13 cellular contexts compared by ENCODE assay signal in genomic region chr20:63483834-63484233, GRCh38. TPM values are rescaled to one million over a fixed set of nuclear protein-coding genes. Genes with fewer than 3 reads are reported as not detected.
DNase-seq lines count a peak whose midpoint lies in the region; TF ChIP-seq lines count a peak whose summit lies in the region.
"Had no signal": no experiment of that assay in that cellular context is flagged by ENCODE, and none has a peak within 500 bp of the region (broad histone marks: within the 10 kb centered on the region; RNA-seq: fewer than 3 reads in every experiment).

No MANE protein-coding gene starts in this region.

- H3K27me3 ChIP-seq in SK-N-SH (ENCODE audit: insufficient read depth) = no peaks in the 10 kb centered on the region
- H3K27me3 ChIP-seq: cardiac muscle cell had no signal

- peak; percentile 66 for TF ChIP-seq RAD21 in SK-N-SH (IDR thresholded peaks at IDR 0.05; ENCODE audit: low read length)

- H3K9me2 ChIP-seq in SK-N-SH = no peaks in the 10 kb centered on the region

- TF ChIP-seq EP300 in SK-N-SH (IDR thresholded peaks at IDR 0.05; ENCODE audit: borderline replicate concordance in 1 of 2, low read depth in 1 of 2, low read length in 1 of 2) = no peak

- no peak overlapping the region for H3K27ac Mint-ChIP-seq in activated T-helper 2 cell treated with anti-CD3 and anti-CD28 coated beads, Interferon-gamma antibody, Interleukin-2, Interleukin-4, amounts not matched to agents 10 μg/mL and 5 μg/mL and 100 μg/mL, durations not matched to agents 14 hours and 24 hours and 36 hours
- H3K27ac Mint-ChIP-seq: activated naive CD8-positive, alpha-beta T cell; CD8-positive, alpha-beta T cell had no signal

- H3K4me2 ChIP-seq in SK-N-SH = no peak overlapping the region

- intact Hi-C loops in activated T-helper 2 cell treated with anti-CD3 and anti-CD28 coated beads, Interferon-gamma antibody, Interleukin-2, Interleukin-4, amounts not matched to agents 10 μg/mL and 5 μg/mL and 100 μg/mL, durations not matched to agents 14 hours and 24 hours and 36 hours (cut with micrococcal nuclease) = no loop called here

- no peaks in the 10 kb centered on the region for H3K79me2 ChIP-seq in SK-N-SH (ENCODE audit: insufficient read depth)

- 73% methylated on average over 11 of the region's 12 CpGs for WGBS in SK-N-SH (ENCODE audit: low lambda C conversion rate)

- CTCF ChIA-PET in SK-N-SH (lab: Yijun Ruan, JAX) = interaction anchor here (0.6 to 5.9 kb wide), 16 partner anchors 13 to 490 kb away, joined by 3 to 53 read pairs (median 4); partner anchors contain the start of gene PTK6

- DNase-seq in COLO668 (lab: John Stamatoyannopoulos, UW; ENCODE audit: unreplicated experiment) (peak; percentile 38), SK-N-SH (peak; percentile 78), iPS-NIHi7 (ENCODE audit: extremely low spot score) (peak; percentile 69), cerebellar cortex (ENCODE audit: low spot score) (no peak)
- DNase-seq in activated naive CD4-positive, alpha-beta T cell (lab: John Stamatoyannopoulos, UW) = no peak
- no peak for DNase-seq in activated T-helper 2 cell treated with anti-CD3 and anti-CD28 coated beads, Interferon-gamma antibody, Interleukin-2, Interleukin-4, amounts not matched to agents 10 μg/mL and 5 μg/mL and 100 μg/mL, durations not matched to agents 14 hours and 24 hours and 36 hours (ENCODE audit: low spot score)
- DNase-seq: CD8-positive, alpha-beta T cell; SIG-M5 had no signal

- H3K4me3 ChIP-seq in SK-N-SH (ENCODE audit: low read depth in 2 of 2, low read length in 1 of 2) = no peak overlapping the region
- H3K4me3 ChIP-seq: cardiac muscle cell, skin epidermis had no signal

- no peaks in the 10 kb centered on the region for H3K9me3 ChIP-seq in SK-N-SH

- H4K20me1 ChIP-seq in SK-N-SH (ENCODE audit: insufficient read depth) = no peaks in the 10 kb centered on the region

- POLR2A ChIA-PET in SK-N-SH (lab: Yijun Ruan, JAX) = interaction anchor here (0.6 to 1.6 kb wide), 6 partner anchors 13 to 261 kb away, joined by 3 to 9 read pairs (median 3); partner anchors contain the start of gene PPDPF

- no peaks in the 10 kb centered on the region for H3K36me3 ChIP-seq in SK-N-SH (replicated peaks in 1 of 2; ENCODE audit: control insufficient read depth in 1 of 2, insufficient read depth in 2 of 2, low read length in 1 of 2)

- H3K9me3 Mint-ChIP-seq in activated T-helper 2 cell treated with anti-CD3 and anti-CD28 coated beads, Interferon-gamma antibody, Interleukin-2, Interleukin-4, amounts not matched to agents 10 μg/mL and 5 μg/mL and 100 μg/mL, durations not matched to agents 14 hours and 24 hours and 36 hours = no peaks in the 10 kb centered on the region
- H3K9me3 Mint-ChIP-seq: CD8-positive, alpha-beta T cell had no signal

- peaks cover 0 to 48% of the 10 kb centered on the region in 2 experiments; a peak in 1 of 4 replicates for H3K4me1 ChIP-seq in SK-N-SH (ENCODE audit: control insufficient read depth in 1 of 2, insufficient read depth in 2 of 2, low read depth in 1 of 2, low read length in 1 of 2)

- H3K4me3 Mint-ChIP-seq in activated T-helper 2 cell treated with anti-CD3 and anti-CD28 coated beads, Interferon-gamma antibody, Interleukin-2, Interleukin-4, amounts not matched to agents 10 μg/mL and 5 μg/mL and 100 μg/mL, durations not matched to agents 14 hours and 24 hours and 36 hours (ENCODE audit: low read depth) = no peak overlapping the region
- H3K4me3 Mint-ChIP-seq: activated naive CD8-positive, alpha-beta T cell; CD8-positive, alpha-beta T cell had no signal

- TF ChIP-seq CTCF in GM12873 (IDR thresholded peaks at IDR 0.05; ENCODE audit: insufficient read depth, low read depth, low read length, missing control alignments) = peak; percentile 37
- TF ChIP-seq CTCF in SK-N-SH (IDR thresholded peaks at IDR 0.05) = no peak

- H3K27me3 Mint-ChIP-seq in activated T-helper 2 cell treated with anti-CD3 and anti-CD28 coated beads, Interferon-gamma antibody, Interleukin-2, Interleukin-4, amounts not matched to agents 10 μg/mL and 5 μg/mL and 100 μg/mL, durations not matched to agents 14 hours and 24 hours and 36 hours (ENCODE audit: low read depth) = peaks cover 5% of the 10 kb centered on the region

- no peaks in the 10 kb centered on the region for H3K36me3 Mint-ChIP-seq in activated T-helper 2 cell treated with anti-CD3 and anti-CD28 coated beads, Interferon-gamma antibody, Interleukin-2, Interleukin-4, amounts not matched to agents 10 μg/mL and 5 μg/mL and 100 μg/mL, durations not matched to agents 14 hours and 24 hours and 36 hours (ENCODE audit: low read depth)
- H3K36me3 Mint-ChIP-seq: activated naive CD8-positive, alpha-beta T cell; CD8-positive, alpha-beta T cell had no signal

- H3K27ac ChIP-seq in SK-N-SH (ENCODE audit: low read depth in 2 of 2, low read length in 1 of 2) = no peak overlapping the region; a peak in 1 of 4 replicates
- H3K27ac ChIP-seq: cardiac muscle cell, skin epidermis had no signal

- H3F3A ChIP-seq in SK-N-SH (replicated peaks; ENCODE audit: insufficient read depth) = no peaks in the 10 kb centered on the region

- no peak overlapping the region for H2AFZ ChIP-seq in SK-N-SH (ENCODE audit: low read depth)

- H3K9ac ChIP-seq in SK-N-SH = no peak overlapping the region

- H3K4me1 Mint-ChIP-seq in activated T-helper 2 cell treated with anti-CD3 and anti-CD28 coated beads, Interferon-gamma antibody, Interleukin-2, Interleukin-4, amounts not matched to agents 10 μg/mL and 5 μg/mL and 100 μg/mL, durations not matched to agents 14 hours and 24 hours and 36 hours (ENCODE audit: low read depth) = no peaks in the 10 kb centered on the region

TF ChIP-seq in SK-N-SH, 30 proteins besides CTCF, POLR2A, EP300 and RAD21:
- TF ChIP-seq GABPA (IDR thresholded peaks at IDR 0.05; ENCODE audit: low read depth) (no peak), NFIC (IDR thresholded peaks at IDR 0.05; ENCODE audit: borderline replicate concordance) (no peak), SMC3 (IDR thresholded peaks at IDR 0.05; ENCODE audit: low read depth, low read length) (peak; percentile 29; the same call in 1 of the 2 replicates)

RNA-seq across cellular contexts. Expression of gene KCNQ2, which starts 11.4 kb away (rescaled TPM):
- polyA plus RNA-seq in SK-N-SH (2012; rRNA removed) = 3.9 and 8.3 TPM in 2 replicates
- 4.3 and 10.1 TPM in 2 replicates for polyA plus RNA-seq in SK-N-SH (2012; cell fraction: cytosol; rRNA removed)
- 4.0 and 7.9 TPM in 2 replicates for polyA plus RNA-seq in SK-N-SH (2012; cell fraction: nucleus; rRNA removed)
- not detected in 2 replicates for total RNA-seq in activated T-helper 2 cell treated with anti-CD3 and anti-CD28 coated beads, Interferon-gamma antibody, Interleukin-2, Interleukin-4, amounts not matched to agents 10 μg/mL and 5 μg/mL and 100 μg/mL, durations not matched to agents 14 hours and 24 hours and 36 hours
- total RNA-seq: CD8-positive, alpha-beta T cell; lung microvascular endothelial cell had no signal

RNA-seq across cellular contexts. Expression of gene EEF1A2, which starts 15.0 kb away (rescaled TPM):
- 9.2 and 16.5 TPM in 2 replicates for polyA plus RNA-seq in SK-N-SH (2012; rRNA removed)
- 14.3 and 20.1 TPM in 2 replicates for polyA plus RNA-seq in SK-N-SH (2012; cell fraction: cytosol; rRNA removed)
- polyA plus RNA-seq in SK-N-SH (2012; cell fraction: nucleus; rRNA removed) = 21.6 and 29.5 TPM in 2 replicates
- 1.4 and 2.4 TPM in 2 replicates for total RNA-seq in activated T-helper 2 cell treated with anti-CD3 and anti-CD28 coated beads, Interferon-gamma antibody, Interleukin-2, Interleukin-4, amounts not matched to agents 10 μg/mL and 5 μg/mL and 100 μg/mL, durations not matched to agents 14 hours and 24 hours and 36 hours

RNA-seq across cellular contexts. Expression of gene PPDPF, which starts 36.7 kb away (rescaled TPM):
- 20.0 and 71.4 TPM in 2 replicates for polyA plus RNA-seq in SK-N-SH (2012; rRNA removed)
- 45.7 and 81.9 TPM in 2 replicates for polyA plus RNA-seq in SK-N-SH (2012; cell fraction: cytosol; rRNA removed)
- 48.9 and 78.6 TPM in 2 replicates for polyA plus RNA-seq in SK-N-SH (2012; cell fraction: nucleus; rRNA removed)
- total RNA-seq in activated T-helper 2 cell treated with anti-CD3 and anti-CD28 coated beads, Interferon-gamma antibody, Interleukin-2, Interleukin-4, amounts not matched to agents 10 μg/mL and 5 μg/mL and 100 μg/mL, durations not matched to agents 14 hours and 24 hours and 36 hours = 135 and 143 TPM in 2 replicates

RNA-seq across cellular contexts. Expression of gene PTK6, which starts 53.3 kb away (rescaled TPM):
- polyA plus RNA-seq in SK-N-SH (2012; rRNA removed) = 0.07 and 0.13 TPM in 2 replicates
- 0.06 and 0.16 TPM in 2 replicates for polyA plus RNA-seq in SK-N-SH (2012; cell fraction: cytosol; rRNA removed)
- 0.26 and 0.27 TPM in 2 replicates for polyA plus RNA-seq in SK-N-SH (2012; cell fraction: nucleus; rRNA removed)
- total RNA-seq in activated T-helper 2 cell treated with anti-CD3 and anti-CD28 coated beads, Interferon-gamma antibody, Interleukin-2, Interleukin-4, amounts not matched to agents 10 μg/mL and 5 μg/mL and 100 μg/mL, durations not matched to agents 14 hours and 24 hours and 36 hours = 0.32 and 0.46 TPM in 2 replicates
- total RNA-seq: cardiac muscle cell, lung microvascular endothelial cell had no signal

Comparison
In these comparisons a context has a peak if more than half of its experiments do, and no peak if none do; other contexts are left out.
1. DNase-seq: peak in COLO668 (single experiment), SK-N-SH (single experiment) and iPS-NIHi7 (single experiment); none in cerebellar cortex (single experiment), activated naive CD4-positive, alpha-beta T cell (0 of 4) and activated T-helper 2 cell treated with anti-CD3 and anti-CD28 coated beads, Interferon-gamma antibody, Interleukin-2, Interleukin-4, amounts not matched to agents 10 μg/mL and 5 μg/mL and 100 μg/mL, durations not matched to agents 14 hours and 24 hours and 36 hours (single experiment).